ENCODE assay signal across 1 cellular context in the genomic region with DNA sequence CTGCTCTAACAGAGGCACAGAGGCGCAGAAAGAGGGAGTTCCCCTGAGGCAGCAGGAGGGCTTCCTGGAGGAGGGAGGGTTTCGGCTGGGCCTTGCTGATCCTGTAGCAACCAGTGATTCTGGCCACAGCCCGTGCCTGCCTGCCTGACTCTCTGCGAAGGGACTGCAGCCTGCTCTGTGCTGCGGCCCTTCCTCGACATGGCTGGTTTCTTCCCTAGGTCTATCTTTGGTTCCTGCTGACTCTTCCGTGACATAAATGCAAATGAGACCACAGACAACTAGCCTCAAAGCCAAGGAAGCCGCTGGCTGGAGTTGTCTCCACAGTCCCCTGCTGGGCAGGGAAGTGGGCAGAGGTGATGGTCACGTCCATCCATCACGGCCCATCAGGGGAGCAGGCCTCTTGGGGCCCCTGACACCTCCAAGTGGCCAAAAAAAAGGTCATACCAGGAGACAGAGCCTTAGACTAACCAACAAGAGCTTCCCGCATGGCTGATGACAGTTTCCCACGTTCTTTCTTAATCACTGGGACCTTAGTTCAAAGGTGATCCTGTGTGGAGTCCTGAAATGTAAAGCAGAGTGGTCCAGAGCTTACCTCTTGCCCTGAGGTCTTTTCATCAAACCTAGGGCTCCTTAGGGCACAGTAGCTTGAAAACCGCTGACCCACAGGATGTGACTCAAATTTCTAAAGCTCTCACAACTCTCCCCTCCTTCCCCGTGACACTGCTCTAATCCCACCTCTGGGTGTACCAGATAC.
TF ChIP-seq lines count a peak whose summit lies in the region.

No MANE protein-coding gene starts in this region.

TF ChIP-seq in K562, 482 proteins besides CTCF, POLR2A, EP300 and RAD21 (continued from another document and continues in another):
- TF ChIP-seq, protein P1, sequence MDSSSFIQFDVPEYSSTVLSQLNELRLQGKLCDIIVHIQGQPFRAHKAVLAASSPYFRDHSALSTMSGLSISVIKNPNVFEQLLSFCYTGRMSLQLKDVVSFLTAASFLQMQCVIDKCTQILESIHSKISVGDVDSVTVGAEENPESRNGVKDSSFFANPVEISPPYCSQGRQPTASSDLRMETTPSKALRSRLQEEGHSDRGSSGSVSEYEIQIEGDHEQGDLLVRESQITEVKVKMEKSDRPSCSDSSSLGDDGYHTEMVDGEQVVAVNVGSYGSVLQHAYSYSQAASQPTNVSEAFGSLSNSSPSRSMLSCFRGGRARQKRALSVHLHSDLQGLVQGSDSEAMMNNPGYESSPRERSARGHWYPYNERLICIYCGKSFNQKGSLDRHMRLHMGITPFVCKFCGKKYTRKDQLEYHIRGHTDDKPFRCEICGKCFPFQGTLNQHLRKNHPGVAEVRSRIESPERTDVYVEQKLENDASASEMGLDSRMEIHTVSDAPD (CRISPR knock-in tag; IDR thresholded peaks at IDR 0.05), result no peak
- TF ChIP-seq EGR1 (conservative IDR thresholded peaks at IDR 0.05) (no peak), ZNF197 (CRISPR knock-in tag; IDR thresholded peaks at IDR 0.05; ENCODE audit: low read depth) (no peak), SRSF9 (IDR thresholded peaks at IDR 0.05; ENCODE audit: borderline replicate concordance, low read depth, low read length) (no peak), TEAD2 (tag; IDR thresholded peaks at IDR 0.05) (no peak), SETDB1 (IDR thresholded peaks at IDR 0.05; ENCODE audit: low read length) (no peak), GATAD2B (IDR thresholded peaks at IDR 0.05; ENCODE audit: borderline replicate concordance) (no peak), MTA2 (IDR thresholded peaks at IDR 0.05; ENCODE audit: low read depth) (no peak), NR2F6 (CRISPR knock-in tag; IDR thresholded peaks at IDR 0.05) (no peak), ZNF384 (IDR thresholded peaks at IDR 0.05; ENCODE audit: low read depth, low read length) (no peak), HDAC8 (tag; IDR thresholded peaks at IDR 0.05) (no peak), ZFP1 (CRISPR knock-in tag; IDR thresholded peaks at IDR 0.05) (no peak), ETV1 (tag; conservative IDR thresholded peaks at IDR 0.05; ENCODE audit: low read depth) (peak; percentile 57; the same call in 1 of the 2 replicates), TCF7 (IDR thresholded peaks at IDR 0.05; ENCODE audit: borderline replicate concordance) (no peak), SMAD1 (IDR thresholded peaks at IDR 0.05; ENCODE audit: low read depth, low read length, partially characterized antibody) (no peak), CBFA2T2 (conservative IDR thresholded peaks at IDR 0.05) (no peak), MEF2A (IDR thresholded peaks at IDR 0.05; ENCODE audit: control insufficient read depth, low read depth, low read length) (no peak), MTA3 (IDR thresholded peaks at IDR 0.05; ENCODE audit: borderline replicate concordance) (no peak), PCBP1 (IDR thresholded peaks at IDR 0.05; ENCODE audit: low read depth, low read length, poor library complexity, severe bottlenecking) (no peak), CEBPG (CRISPR knock-in tag; IDR thresholded peaks at IDR 0.05) (peak; percentile 65; the same call in 1 of the 2 replicates), CEBPG (tag; conservative IDR thresholded peaks at IDR 0.05 in 1 of 2, IDR thresholded peaks at IDR 0.05 in 1 of 2) (peak; percentile 68 to 83; a peak in 3 of 4 replicates), EP400 (IDR thresholded peaks at IDR 0.05) (no peak), TAF1 (IDR thresholded peaks at IDR 0.05; ENCODE audit: control insufficient read depth, extremely low read depth, insufficient read depth, low read length, severe bottlenecking) (peak; percentile 26), BRD9 (IDR thresholded peaks at IDR 0.05; ENCODE audit: low read depth, partially characterized antibody) (no peak), ZNF76 (CRISPR knock-in tag; IDR thresholded peaks at IDR 0.05; ENCODE audit: borderline replicate concordance) (no peak), TBL1XR1 (IDR thresholded peaks at IDR 0.05; ENCODE audit: low read length in 2 of 2) (no peak), DACH1 (IDR thresholded peaks at IDR 0.05; ENCODE audit: partially characterized antibody) (no peak), CC2D1A (IDR thresholded peaks at IDR 0.05) (no peak), NFIX (CRISPR knock-in tag; IDR thresholded peaks at IDR 0.05; ENCODE audit: low read depth) (no peak), ZNF316 (IDR thresholded peaks at IDR 0.05) (peak; percentile 61), ZFP36 (IDR thresholded peaks at IDR 0.05; ENCODE audit: low read depth, low read length, partially characterized antibody) (peak; percentile 98), GTF2A2 (tag; IDR thresholded peaks at IDR 0.05) (no peak), ZNF165 (CRISPR knock-in tag; IDR thresholded peaks at IDR 0.05; ENCODE audit: borderline replicate concordance) (no peak), POLR2AphosphoS5 (IDR thresholded peaks at IDR 0.05; ENCODE audit: control insufficient read depth, insufficient read depth, low read depth, low read length) (no peak), FOXA3 (CRISPR knock-in tag; conservative IDR thresholded peaks at IDR 0.05 in 1 of 2, IDR thresholded peaks at IDR 0.05 in 1 of 2) (0 out of 4 replicates have a peak, but pooled peaks of 1 of the 2 experiments have one; percentile 17), ZNF699 (CRISPR knock-in tag; IDR thresholded peaks at IDR 0.05; ENCODE audit: insufficient replicate concordance) (no peak), ZNF644 (tag; IDR thresholded peaks at IDR 0.05; ENCODE audit: low read depth) (no peak), PHF8 (IDR thresholded peaks at IDR 0.05; ENCODE audit: borderline replicate concordance, low read length) (no peak; the same call in 1 of the 2 replicates), SNRNP70 (optimal IDR thresholded peaks at IDR 0.05; ENCODE audit: low read depth, low read length) (no peak), ZC3H8 (IDR thresholded peaks at IDR 0.05) (no peak), CBX5 (IDR thresholded peaks at IDR 0.05; ENCODE audit: borderline replicate concordance, low read depth) (no peak), PHF21A (IDR thresholded peaks at IDR 0.05; ENCODE audit: borderline replicate concordance, low read depth) (no peak), TEAD4 (IDR thresholded peaks at IDR 0.05; ENCODE audit: low read length) (no peak), TEAD4 (CRISPR knock-in tag; IDR thresholded peaks at IDR 0.05; ENCODE audit: borderline replicate concordance) (no peak)
- TF ChIP-seq, protein P2, sequence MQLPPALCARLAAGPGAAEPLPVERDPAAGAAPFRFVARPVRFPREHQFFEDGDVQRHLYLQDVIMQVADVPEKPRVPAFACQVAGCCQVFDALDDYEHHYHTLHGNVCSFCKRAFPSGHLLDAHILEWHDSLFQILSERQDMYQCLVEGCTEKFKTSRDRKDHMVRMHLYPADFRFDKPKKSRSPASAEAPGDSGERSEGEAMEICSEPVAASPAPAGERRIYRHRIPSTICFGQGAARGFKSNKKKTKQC (CRISPR knock-in tag; IDR thresholded peaks at IDR 0.05), result 0 out of 2 replicates have a peak, but pooled peaks have one; percentile 22
- TF ChIP-seq, protein P3, sequence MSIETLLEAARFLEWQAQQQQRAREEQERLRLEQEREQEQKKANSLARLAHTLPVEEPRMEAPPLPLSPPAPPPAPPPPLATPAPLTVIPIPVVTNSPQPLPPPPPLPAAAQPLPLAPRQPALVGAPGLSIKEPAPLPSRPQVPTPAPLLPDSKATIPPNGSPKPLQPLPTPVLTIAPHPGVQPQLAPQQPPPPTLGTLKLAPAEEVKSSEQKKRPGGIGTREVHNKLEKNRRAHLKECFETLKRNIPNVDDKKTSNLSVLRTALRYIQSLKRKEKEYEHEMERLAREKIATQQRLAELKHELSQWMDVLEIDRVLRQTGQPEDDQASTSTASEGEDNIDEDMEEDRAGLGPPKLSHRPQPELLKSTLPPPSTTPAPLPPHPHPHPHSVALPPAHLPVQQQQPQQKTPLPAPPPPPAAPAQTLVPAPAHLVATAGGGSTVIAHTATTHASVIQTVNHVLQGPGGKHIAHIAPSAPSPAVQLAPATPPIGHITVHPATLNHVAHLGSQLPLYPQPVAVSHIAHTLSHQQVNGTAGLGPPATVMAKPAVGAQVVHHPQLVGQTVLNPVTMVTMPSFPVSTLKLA (conservative IDR thresholded peaks at IDR 0.05), result no peak
- TF ChIP-seq, protein P4, sequence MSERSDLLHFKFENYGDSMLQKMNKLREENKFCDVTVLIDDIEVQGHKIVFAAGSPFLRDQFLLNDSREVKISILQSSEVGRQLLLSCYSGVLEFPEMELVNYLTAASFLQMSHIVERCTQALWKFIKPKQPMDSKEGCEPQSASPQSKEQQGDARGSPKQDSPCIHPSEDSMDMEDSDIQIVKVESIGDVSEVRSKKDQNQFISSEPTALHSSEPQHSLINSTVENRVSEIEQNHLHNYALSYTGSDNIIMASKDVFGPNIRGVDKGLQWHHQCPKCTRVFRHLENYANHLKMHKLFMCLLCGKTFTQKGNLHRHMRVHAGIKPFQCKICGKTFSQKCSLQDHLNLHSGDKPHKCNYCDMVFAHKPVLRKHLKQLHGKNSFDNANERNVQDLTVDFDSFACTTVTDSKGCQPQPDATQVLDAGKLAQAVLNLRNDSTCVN (CRISPR knock-in tag; IDR thresholded peaks at IDR 0.05), result no peak
- TF ChIP-seq, protein P5, sequence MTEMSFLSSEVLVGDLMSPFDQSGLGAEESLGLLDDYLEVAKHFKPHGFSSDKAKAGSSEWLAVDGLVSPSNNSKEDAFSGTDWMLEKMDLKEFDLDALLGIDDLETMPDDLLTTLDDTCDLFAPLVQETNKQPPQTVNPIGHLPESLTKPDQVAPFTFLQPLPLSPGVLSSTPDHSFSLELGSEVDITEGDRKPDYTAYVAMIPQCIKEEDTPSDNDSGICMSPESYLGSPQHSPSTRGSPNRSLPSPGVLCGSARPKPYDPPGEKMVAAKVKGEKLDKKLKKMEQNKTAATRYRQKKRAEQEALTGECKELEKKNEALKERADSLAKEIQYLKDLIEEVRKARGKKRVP (CRISPR knock-in tag; IDR thresholded peaks at IDR 0.05), result no peak
- TF ChIP-seq, protein P6, sequence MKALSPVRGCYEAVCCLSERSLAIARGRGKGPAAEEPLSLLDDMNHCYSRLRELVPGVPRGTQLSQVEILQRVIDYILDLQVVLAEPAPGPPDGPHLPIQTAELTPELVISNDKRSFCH (CRISPR knock-in tag; IDR thresholded peaks at IDR 0.05), result no peak
- TF ChIP-seq, protein P6 (tag; IDR thresholded peaks at IDR 0.05), result peak; percentile 75; the same call in 1 of the 2 replicates
- TF ChIP-seq, protein P7, sequence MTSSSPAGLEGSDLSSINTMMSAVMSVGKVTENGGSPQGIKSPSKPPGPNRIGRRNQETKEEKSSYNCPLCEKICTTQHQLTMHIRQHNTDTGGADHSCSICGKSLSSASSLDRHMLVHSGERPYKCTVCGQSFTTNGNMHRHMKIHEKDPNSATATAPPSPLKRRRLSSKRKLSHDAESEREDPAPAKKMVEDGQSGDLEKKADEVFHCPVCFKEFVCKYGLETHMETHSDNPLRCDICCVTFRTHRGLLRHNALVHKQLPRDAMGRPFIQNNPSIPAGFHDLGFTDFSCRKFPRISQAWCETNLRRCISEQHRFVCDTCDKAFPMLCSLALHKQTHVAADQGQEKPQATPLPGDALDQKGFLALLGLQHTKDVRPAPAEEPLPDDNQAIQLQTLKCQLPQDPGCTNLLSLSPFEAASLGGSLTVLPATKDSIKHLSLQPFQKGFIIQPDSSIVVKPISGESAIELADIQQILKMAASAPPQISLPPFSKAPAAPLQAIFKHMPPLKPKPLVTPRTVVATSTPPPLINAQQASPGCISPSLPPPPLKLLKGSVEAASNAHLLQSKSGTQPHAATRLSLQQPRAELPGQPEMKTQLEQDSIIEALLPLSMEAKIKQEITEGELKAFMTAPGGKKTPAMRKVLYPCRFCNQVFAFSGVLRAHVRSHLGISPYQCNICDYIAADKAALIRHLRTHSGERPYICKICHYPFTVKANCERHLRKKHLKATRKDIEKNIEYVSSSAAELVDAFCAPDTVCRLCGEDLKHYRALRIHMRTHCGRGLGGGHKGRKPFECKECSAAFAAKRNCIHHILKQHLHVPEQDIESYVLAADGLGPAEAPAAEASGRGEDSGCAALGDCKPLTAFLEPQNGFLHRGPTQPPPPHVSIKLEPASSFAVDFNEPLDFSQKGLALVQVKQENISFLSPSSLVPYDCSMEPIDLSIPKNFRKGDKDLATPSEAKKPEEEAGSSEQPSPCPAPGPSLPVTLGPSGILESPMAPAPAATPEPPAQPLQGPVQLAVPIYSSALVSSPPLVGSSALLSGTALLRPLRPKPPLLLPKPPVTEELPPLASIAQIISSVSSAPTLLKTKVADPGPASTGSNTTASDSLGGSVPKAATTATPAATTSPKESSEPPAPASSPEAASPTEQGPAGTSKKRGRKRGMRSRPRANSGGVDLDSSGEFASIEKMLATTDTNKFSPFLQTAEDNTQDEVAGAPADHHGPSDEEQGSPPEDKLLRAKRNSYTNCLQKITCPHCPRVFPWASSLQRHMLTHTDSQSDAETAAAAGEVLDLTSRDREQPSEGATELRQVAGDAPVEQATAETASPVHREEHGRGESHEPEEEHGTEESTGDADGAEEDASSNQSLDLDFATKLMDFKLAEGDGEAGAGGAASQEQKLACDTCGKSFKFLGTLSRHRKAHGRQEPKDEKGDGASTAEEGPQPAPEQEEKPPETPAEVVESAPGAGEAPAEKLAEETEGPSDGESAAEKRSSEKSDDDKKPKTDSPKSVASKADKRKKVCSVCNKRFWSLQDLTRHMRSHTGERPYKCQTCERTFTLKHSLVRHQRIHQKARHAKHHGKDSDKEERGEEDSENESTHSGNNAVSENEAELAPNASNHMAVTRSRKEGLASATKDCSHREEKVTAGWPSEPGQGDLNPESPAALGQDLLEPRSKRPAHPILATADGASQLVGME (CRISPR knock-in tag; IDR thresholded peaks at IDR 0.05), result no peak
- TF ChIP-seq, protein P8, sequence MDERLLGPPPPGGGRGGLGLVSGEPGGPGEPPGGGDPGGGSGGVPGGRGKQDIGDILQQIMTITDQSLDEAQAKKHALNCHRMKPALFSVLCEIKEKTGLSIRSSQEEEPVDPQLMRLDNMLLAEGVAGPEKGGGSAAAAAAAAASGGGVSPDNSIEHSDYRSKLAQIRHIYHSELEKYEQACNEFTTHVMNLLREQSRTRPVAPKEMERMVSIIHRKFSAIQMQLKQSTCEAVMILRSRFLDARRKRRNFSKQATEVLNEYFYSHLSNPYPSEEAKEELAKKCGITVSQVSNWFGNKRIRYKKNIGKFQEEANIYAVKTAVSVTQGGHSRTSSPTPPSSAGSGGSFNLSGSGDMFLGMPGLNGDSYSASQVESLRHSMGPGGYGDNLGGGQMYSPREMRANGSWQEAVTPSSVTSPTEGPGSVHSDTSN (CRISPR knock-in tag; IDR thresholded peaks at IDR 0.05; ENCODE audit: low read depth), result no peak
- TF ChIP-seq, protein P8 (tag; conservative IDR thresholded peaks at IDR 0.05; ENCODE audit: low read depth), result 0 out of 2 replicates have a peak, but pooled peaks have one; percentile 6
